Comparison of ENCODE assay signal across 1 cellular context in the genomic region with DNA sequence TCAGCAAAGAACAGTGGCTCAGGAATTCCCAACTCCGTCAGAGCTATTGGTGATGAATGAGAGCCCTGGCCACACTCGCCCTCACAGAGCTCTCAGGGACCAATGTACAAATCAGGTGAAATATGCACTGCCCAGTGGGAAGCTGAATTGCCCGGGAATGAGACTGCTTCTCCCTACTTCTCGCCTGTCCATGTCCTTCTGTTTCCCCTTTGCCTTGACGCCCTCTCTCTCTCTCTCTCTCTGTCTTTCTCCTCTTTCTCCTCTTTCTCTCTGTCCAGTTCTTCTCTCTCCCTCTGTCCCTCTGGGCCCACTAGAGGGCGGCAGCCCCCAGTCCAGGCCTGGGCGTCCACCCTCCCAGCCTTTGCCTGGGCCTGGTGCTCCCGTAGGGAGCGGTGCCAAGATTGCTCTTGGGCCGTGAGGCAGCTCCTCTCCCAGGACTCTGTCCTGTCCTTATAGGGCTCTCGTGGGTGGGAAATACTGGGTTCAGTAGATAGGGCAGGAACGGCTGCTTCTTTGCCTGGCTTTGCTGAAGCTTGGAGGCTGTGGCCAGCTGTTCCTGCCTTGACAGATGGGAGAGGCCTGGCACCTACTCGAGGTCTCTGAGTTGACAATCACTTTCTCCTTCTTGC.
TF ChIP-seq lines count a peak whose summit lies in the region.

No MANE protein-coding gene starts in this region.

TF ChIP-seq in HepG2, 621 proteins besides CTCF, POLR2A, EP300 and RAD21 (continued from another document and continues in another):
- TF ChIP-seq POGK (CRISPR knock-in tag; conservative IDR thresholded peaks at IDR 0.05) = no peak
- TF ChIP-seq SAP130 (CRISPR knock-in tag; IDR thresholded peaks at IDR 0.05; ENCODE audit: low read depth) = peak; percentile 63
- TF ChIP-seq, protein P1, sequence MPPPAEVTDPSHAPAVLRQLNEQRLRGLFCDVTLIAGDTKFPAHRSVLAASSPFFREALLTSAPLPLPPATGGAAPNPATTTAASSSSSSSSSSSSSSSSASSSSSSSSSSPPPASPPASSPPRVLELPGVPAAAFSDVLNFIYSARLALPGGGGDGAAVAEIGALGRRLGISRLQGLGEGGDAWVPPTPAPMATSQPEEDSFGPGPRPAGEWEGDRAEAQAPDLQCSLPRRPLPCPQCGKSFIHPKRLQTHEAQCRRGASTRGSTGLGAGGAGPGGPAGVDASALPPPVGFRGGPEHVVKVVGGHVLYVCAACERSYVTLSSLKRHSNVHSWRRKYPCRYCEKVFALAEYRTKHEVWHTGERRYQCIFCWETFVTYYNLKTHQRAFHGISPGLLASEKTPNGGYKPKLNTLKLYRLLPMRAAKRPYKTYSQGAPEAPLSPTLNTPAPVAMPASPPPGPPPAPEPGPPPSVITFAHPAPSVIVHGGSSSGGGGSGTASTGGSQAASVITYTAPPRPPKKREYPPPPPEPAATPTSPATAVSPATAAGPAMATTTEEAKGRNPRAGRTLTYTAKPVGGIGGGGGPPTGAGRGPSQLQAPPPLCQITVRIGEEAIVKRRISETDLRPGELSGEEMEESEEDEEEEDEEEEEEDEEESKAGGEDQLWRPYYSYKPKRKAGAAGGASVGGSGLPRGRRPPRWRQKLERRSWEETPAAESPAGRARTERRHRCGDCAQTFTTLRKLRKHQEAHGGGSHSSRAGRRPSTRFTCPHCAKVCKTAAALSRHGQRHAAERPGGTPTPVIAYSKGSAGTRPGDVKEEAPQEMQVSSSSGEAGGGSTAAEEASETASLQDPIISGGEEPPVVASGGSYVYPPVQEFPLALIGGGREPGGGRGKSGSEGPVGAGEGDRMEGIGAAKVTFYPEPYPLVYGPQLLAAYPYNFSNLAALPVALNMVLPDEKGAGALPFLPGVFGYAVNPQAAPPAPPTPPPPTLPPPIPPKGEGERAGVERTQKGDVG (CRISPR knock-in tag; IDR thresholded peaks at IDR 0.05; ENCODE audit: borderline replicate concordance) = 0 out of 2 replicates have a peak, but pooled peaks have one; percentile 47
- no peak for TF ChIP-seq ADNP (CRISPR knock-in tag; IDR thresholded peaks at IDR 0.05)
- TF ChIP-seq MXD4 (CRISPR knock-in tag; IDR thresholded peaks at IDR 0.05) = peak; percentile 68; the same call in 1 of the 2 replicates
- 0 out of 2 replicates have a peak, but pooled peaks have one; percentile 29 for TF ChIP-seq PITX1 (CRISPR knock-in tag; IDR thresholded peaks at IDR 0.05)
- peak; percentile 92 for TF ChIP-seq PTBP1 (IDR thresholded peaks at IDR 0.05; ENCODE audit: low read depth, low read length, poor library complexity, severe bottlenecking)
- no peak for TF ChIP-seq ZNF737 (CRISPR knock-in tag; IDR thresholded peaks at IDR 0.05; ENCODE audit: borderline replicate concordance)
- no peak for TF ChIP-seq ZNF501 (CRISPR knock-in tag; IDR thresholded peaks at IDR 0.05)
- TF ChIP-seq ZNF138 (CRISPR knock-in tag; IDR thresholded peaks at IDR 0.05; ENCODE audit: low read depth) = no peak
- TF ChIP-seq FOXK1 (CRISPR knock-in tag; IDR thresholded peaks at IDR 0.05; ENCODE audit: borderline replicate concordance, low read depth) = peak; percentile 31; the same call in 1 of the 2 replicates
- no peak for TF ChIP-seq AGO2 (optimal IDR thresholded peaks at IDR 0.05; ENCODE audit: low read depth, low read length)
- peak; percentile 72 for TF ChIP-seq NRL (CRISPR knock-in tag; IDR thresholded peaks at IDR 0.05; ENCODE audit: borderline replicate concordance)
- TF ChIP-seq ZNF878 (CRISPR knock-in tag; IDR thresholded peaks at IDR 0.05) = 0 out of 2 replicates have a peak, but pooled peaks have one; percentile 61
- TF ChIP-seq, protein P2, sequence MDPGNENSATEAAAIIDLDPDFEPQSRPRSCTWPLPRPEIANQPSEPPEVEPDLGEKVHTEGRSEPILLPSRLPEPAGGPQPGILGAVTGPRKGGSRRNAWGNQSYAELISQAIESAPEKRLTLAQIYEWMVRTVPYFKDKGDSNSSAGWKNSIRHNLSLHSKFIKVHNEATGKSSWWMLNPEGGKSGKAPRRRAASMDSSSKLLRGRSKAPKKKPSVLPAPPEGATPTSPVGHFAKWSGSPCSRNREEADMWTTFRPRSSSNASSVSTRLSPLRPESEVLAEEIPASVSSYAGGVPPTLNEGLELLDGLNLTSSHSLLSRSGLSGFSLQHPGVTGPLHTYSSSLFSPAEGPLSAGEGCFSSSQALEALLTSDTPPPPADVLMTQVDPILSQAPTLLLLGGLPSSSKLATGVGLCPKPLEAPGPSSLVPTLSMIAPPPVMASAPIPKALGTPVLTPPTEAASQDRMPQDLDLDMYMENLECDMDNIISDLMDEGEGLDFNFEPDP (CRISPR knock-in tag; conservative IDR thresholded peaks at IDR 0.05) = no peak
- peak; percentile 34; the same call in 1 of the 2 replicates for TF ChIP-seq DRAP1 (CRISPR knock-in tag; IDR thresholded peaks at IDR 0.05)
- TF ChIP-seq CHCHD3 (CRISPR knock-in tag; IDR thresholded peaks at IDR 0.05) = 0 out of 2 replicates have a peak, but pooled peaks have one; percentile 58
- 0 out of 2 replicates have a peak, but pooled peaks have one; percentile 64 for TF ChIP-seq ZNF724P (CRISPR knock-in tag; IDR thresholded peaks at IDR 0.05; ENCODE audit: borderline replicate concordance)
- TF ChIP-seq CHD2 (IDR thresholded peaks at IDR 0.05; ENCODE audit: low read depth, low read length) = no peak
- TF ChIP-seq, protein P3, sequence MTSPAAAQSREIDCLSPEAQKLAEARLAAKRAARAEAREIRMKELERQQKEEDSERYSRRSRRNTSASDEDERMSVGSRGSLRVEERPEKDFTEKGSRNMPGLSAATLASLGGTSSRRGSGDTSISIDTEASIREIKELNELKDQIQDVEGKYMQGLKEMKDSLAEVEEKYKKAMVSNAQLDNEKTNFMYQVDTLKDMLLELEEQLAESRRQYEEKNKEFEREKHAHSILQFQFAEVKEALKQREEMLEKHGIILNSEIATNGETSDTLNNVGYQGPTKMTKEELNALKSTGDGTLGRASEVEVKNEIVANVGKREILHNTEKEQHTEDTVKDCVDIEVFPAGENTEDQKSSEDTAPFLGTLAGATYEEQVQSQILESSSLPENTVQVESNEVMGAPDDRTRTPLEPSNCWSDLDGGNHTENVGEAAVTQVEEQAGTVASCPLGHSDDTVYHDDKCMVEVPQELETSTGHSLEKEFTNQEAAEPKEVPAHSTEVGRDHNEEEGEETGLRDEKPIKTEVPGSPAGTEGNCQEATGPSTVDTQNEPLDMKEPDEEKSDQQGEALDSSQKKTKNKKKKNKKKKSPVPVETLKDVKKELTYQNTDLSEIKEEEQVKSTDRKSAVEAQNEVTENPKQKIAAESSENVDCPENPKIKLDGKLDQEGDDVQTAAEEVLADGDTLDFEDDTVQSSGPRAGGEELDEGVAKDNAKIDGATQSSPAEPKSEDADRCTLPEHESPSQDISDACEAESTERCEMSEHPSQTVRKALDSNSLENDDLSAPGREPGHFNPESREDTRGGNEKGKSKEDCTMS (CRISPR knock-in tag; conservative IDR thresholded peaks at IDR 0.05) = no peak
- TF ChIP-seq ZNF331 (CRISPR knock-in tag; IDR thresholded peaks at IDR 0.05) = 0 out of 2 replicates have a peak, but pooled peaks have one; percentile 63
- peak; percentile 33; the same call in 1 of the 2 replicates for TF ChIP-seq MYC (CRISPR knock-in tag; IDR thresholded peaks at IDR 0.05; ENCODE audit: borderline replicate concordance)
- peak; percentile 62; the same call in 1 of the 2 replicates for TF ChIP-seq MEIS1 (CRISPR knock-in tag; IDR thresholded peaks at IDR 0.05; ENCODE audit: borderline replicate concordance)
- TF ChIP-seq KMT2A (CRISPR knock-in tag; IDR thresholded peaks at IDR 0.05) = peak; percentile 51; the same call in 1 of the 2 replicates
- TF ChIP-seq ZNF598 (CRISPR knock-in tag; IDR thresholded peaks at IDR 0.05; ENCODE audit: borderline replicate concordance) = peak; percentile 78; the same call in 1 of the 2 replicates
- no peak for TF ChIP-seq ZNF530 (CRISPR knock-in tag; IDR thresholded peaks at IDR 0.05; ENCODE audit: low read depth)
- TF ChIP-seq RELA (CRISPR knock-in tag; IDR thresholded peaks at IDR 0.05) = no peak
- TF ChIP-seq, protein P4, sequence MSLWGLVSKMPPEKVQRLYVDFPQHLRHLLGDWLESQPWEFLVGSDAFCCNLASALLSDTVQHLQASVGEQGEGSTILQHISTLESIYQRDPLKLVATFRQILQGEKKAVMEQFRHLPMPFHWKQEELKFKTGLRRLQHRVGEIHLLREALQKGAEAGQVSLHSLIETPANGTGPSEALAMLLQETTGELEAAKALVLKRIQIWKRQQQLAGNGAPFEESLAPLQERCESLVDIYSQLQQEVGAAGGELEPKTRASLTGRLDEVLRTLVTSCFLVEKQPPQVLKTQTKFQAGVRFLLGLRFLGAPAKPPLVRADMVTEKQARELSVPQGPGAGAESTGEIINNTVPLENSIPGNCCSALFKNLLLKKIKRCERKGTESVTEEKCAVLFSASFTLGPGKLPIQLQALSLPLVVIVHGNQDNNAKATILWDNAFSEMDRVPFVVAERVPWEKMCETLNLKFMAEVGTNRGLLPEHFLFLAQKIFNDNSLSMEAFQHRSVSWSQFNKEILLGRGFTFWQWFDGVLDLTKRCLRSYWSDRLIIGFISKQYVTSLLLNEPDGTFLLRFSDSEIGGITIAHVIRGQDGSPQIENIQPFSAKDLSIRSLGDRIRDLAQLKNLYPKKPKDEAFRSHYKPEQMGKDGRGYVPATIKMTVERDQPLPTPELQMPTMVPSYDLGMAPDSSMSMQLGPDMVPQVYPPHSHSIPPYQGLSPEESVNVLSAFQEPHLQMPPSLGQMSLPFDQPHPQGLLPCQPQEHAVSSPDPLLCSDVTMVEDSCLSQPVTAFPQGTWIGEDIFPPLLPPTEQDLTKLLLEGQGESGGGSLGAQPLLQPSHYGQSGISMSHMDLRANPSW (CRISPR knock-in tag; IDR thresholded peaks at IDR 0.05; ENCODE audit: borderline replicate concordance) = no peak
- TF ChIP-seq, protein P5, sequence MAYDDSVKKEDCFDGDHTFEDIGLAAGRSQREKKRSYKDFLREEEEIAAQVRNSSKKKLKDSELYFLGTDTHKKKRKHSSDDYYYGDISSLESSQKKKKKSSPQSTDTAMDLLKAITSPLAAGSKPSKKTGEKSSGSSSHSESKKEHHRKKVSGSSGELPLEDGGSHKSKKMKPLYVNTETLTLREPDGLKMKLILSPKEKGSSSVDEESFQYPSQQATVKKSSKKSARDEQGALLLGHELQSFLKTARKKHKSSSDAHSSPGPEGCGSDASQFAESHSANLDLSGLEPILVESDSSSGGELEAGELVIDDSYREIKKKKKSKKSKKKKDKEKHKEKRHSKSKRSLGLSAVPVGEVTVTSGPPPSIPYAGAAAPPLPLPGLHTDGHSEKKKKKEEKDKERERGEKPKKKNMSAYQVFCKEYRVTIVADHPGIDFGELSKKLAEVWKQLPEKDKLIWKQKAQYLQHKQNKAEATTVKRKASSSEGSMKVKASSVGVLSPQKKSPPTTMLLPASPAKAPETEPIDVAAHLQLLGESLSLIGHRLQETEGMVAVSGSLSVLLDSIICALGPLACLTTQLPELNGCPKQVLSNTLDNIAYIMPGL (CRISPR knock-in tag; IDR thresholded peaks at IDR 0.05; ENCODE audit: borderline replicate concordance in 1 of 2, low read depth in 1 of 2) = peak; percentile 63 to 90; a peak in 3 of 4 replicates
- TF ChIP-seq ZFAT (CRISPR knock-in tag; conservative IDR thresholded peaks at IDR 0.05) = no peak
- TF ChIP-seq JUN (CRISPR knock-in tag; IDR thresholded peaks at IDR 0.05) = 0 out of 2 replicates have a peak, but pooled peaks have one; percentile 33
- no peak for TF ChIP-seq AGO1 (IDR thresholded peaks at IDR 0.05; ENCODE audit: low read depth, low read length, poor library complexity, severe bottlenecking)
- no peak; the same call in 1 of the 2 replicates for TF ChIP-seq NR2C2 (CRISPR knock-in tag; IDR thresholded peaks at IDR 0.05; ENCODE audit: borderline replicate concordance)
- peak; percentile 98 for TF ChIP-seq ZNF263 (CRISPR knock-in tag; IDR thresholded peaks at IDR 0.05)
- TF ChIP-seq ZHX1 (CRISPR knock-in tag; IDR thresholded peaks at IDR 0.05; ENCODE audit: low read depth) = 0 out of 2 replicates have a peak, but pooled peaks have one; percentile 22
- TF ChIP-seq KDM4B (CRISPR knock-in tag; IDR thresholded peaks at IDR 0.05) = peak; percentile 48; the same call in 1 of the 2 replicates
- TF ChIP-seq ZBTB44 (CRISPR knock-in tag; IDR thresholded peaks at IDR 0.05) = no peak
